12 cellular contexts compared by ENCODE assay signal in the genomic region with DNA sequence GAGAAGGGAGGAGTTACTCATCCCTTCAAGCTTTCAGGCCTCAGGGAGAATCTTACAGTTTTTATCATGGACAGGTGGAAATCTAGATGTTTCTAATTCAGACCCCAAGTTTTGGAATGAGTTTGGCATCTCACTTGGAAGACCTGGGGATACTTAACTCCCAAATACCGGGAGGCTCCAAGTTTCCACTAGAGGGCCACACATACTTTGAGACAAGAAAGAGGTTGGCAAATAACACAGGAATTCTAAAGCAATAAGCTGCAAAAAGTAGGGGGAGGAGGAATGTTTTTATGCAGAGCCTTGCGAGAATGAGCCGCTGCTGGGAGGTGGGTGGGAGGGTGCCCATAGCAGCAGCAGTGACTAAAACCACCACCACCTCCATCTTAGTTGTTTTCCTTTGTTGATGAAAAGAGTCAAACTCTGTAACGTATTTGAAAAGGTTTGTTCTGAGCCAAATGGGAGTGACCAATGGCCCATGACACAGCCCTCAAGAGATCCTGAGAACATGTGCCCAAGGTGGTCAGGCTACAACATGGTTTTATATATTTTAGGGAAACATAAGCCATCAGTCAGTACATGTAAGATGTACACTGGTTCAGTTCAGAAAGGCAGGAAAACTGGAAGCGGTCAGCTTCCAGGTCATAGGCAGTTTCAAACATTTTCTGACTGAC. TPM values are rescaled to one million over a fixed set of nuclear protein-coding genes. Genes with fewer than 3 reads are reported as not detected.
DNase-seq lines count a peak whose midpoint lies in the region; ATAC-seq, FAIRE-seq and TF ChIP-seq lines count a peak whose summit lies in the region.
"Had no signal": no experiment of that assay in that cellular context is flagged by ENCODE, and none has a peak within 500 bp of the region (broad histone marks: within the 10 kb centered on the region; RNA-seq: fewer than 3 reads in every experiment).

No MANE protein-coding gene starts in this region.

- H3K36me3 ChIP-seq in Caco-2 (ENCODE audit: control insufficient read depth, insufficient read depth, low read length) (no peaks in the 10 kb centered on the region), neural progenitor cell (no peaks in the 10 kb centered on the region)

- H3K27me3 Mint-ChIP-seq in Caco-2 (ENCODE audit: insufficient read depth, unreplicated experiment) (no peaks in the 10 kb centered on the region), neural progenitor cell (ENCODE audit: insufficient read depth, low read depth) (no peaks in the 10 kb centered on the region)
- H3K27me3 Mint-ChIP-seq: activated naive CD4-positive, alpha-beta T cell treated with anti-CD3 and anti-CD28 coated beads, Interleukin-2, amount 10 ng/mL, durations not matched to agents 7 days and 5 days had no signal

- H3K4me1 ChIP-seq in Caco-2 (peaks cover 9% of the 10 kb centered on the region), neural progenitor cell (no peaks in the 10 kb centered on the region)

- H3K4me2 ChIP-seq in neural progenitor cell, result no peak overlapping the region

- intact Hi-C loops in Caco-2 (cut with micrococcal nuclease; ENCODE audit: unreplicated experiment), result loop anchor here (1.0 kb wide), 2 partner anchors 12 to 18 kb away; no protein-coding TSS in a partner anchor

- H3K9me3 ChIP-seq in Caco-2 (no peaks in the 10 kb centered on the region), neural progenitor cell (ENCODE audit: low read depth) (no peaks in the 10 kb centered on the region)

- H3K9me3 Mint-ChIP-seq in Caco-2 (ENCODE audit: unreplicated experiment), result no peaks in the 10 kb centered on the region
- no peaks in the 10 kb centered on the region for H3K9me3 Mint-ChIP-seq in neural progenitor cell
- H3K9me3 Mint-ChIP-seq: activated naive CD4-positive, alpha-beta T cell treated with anti-CD3 and anti-CD28 coated beads, Interleukin-2, amount 10 ng/mL, durations not matched to agents 7 days and 5 days had no signal

- no peaks in the 10 kb centered on the region for H3K79me2 ChIP-seq in neural progenitor cell (ENCODE audit: low read depth)

- BruUV-seq in Caco-2 (replicated peaks; lab: Mats Ljungman, UMichigan), result no TSS peak

- H3K27ac ChIP-seq in neural progenitor cell, result no peak overlapping the region

- DNase-seq in Caco-2 (peak; percentile 48 to 56), M059J (ENCODE audit: low read depth) (peak; percentile 38), epithelial cell of proximal tubule (ENCODE audit: low read depth) (no peak), neural progenitor cell (ENCODE audit: low spot score) (peak; percentile 65), D721Med (ENCODE audit: insufficient read length, low spot score) (no peak), AML-193 (lab: John Stamatoyannopoulos, UW) (no peak)
- DNase-seq in activated CD8-positive, alpha-beta memory T cell treated with anti-CD3 and anti-CD28 coated beads for 24 hours, result no peak
- DNase-seq: activated naive CD4-positive, alpha-beta T cell treated with anti-CD3 and anti-CD28 coated beads, Interleukin-2, amount 10 ng/mL, durations not matched to agents 7 days and 5 days; SHP77 had no signal

- POLR2A ChIA-PET in Caco-2 (lab: Charles Lee), result no interaction called here

- CTCF ChIA-PET in Caco-2 (lab: Charles Lee), result interaction anchor here (0.6 to 2.0 kb wide), 14 partner anchors 9 to 232 kb away, joined by 3 to 16 read pairs (median 3); no protein-coding TSS in a partner anchor

- no peaks in the 10 kb centered on the region for H3K27me3 ChIP-seq in Caco-2 (replicated peaks; ENCODE audit: control insufficient read depth, insufficient read depth, low read length)
- no peaks in the 10 kb centered on the region for H3K27me3 ChIP-seq in neural progenitor cell

- no peak overlapping the region for H3K27ac Mint-ChIP-seq in Caco-2 (ENCODE audit: unreplicated experiment)
- H3K27ac Mint-ChIP-seq in neural progenitor cell, result no peak overlapping the region
- H3K27ac Mint-ChIP-seq: activated naive CD4-positive, alpha-beta T cell treated with anti-CD3 and anti-CD28 coated beads, Interleukin-2, amount 10 ng/mL, durations not matched to agents 7 days and 5 days had no signal

- no peaks in the 10 kb centered on the region for H3F3A ChIP-seq in neural progenitor cell (ENCODE audit: low read depth)

- H3K4me3 ChIP-seq in Caco-2 (ENCODE audit: low read depth, low read length) (no peak overlapping the region), epithelial cell of proximal tubule (ENCODE audit: low read depth, low read length) (no peak overlapping the region), neural progenitor cell (no peak overlapping the region)

- peaks cover 5% of the 10 kb centered on the region for H3K36me3 Mint-ChIP-seq in Caco-2 (ENCODE audit: insufficient read depth, unreplicated experiment)
- H3K36me3 Mint-ChIP-seq in neural progenitor cell, result no peaks in the 10 kb centered on the region
- H3K36me3 Mint-ChIP-seq: activated naive CD4-positive, alpha-beta T cell treated with anti-CD3 and anti-CD28 coated beads, Interleukin-2, amount 10 ng/mL, durations not matched to agents 7 days and 5 days had no signal

- peak overlapping the region; percentile 85 for H2AFZ ChIP-seq in neural progenitor cell (replicated peaks)

- H3K9ac ChIP-seq in neural progenitor cell, result no peak overlapping the region

- ATAC-seq in GM19328 (IDR thresholded peaks at IDR 0.05; ENCODE audit: unreplicated experiment), result no peak

- H3K4me3 Mint-ChIP-seq in Caco-2 (ENCODE audit: unreplicated experiment), result no peak overlapping the region
- peak overlapping the region; percentile 42 for H3K4me3 Mint-ChIP-seq in neural progenitor cell
- H3K4me3 Mint-ChIP-seq: activated naive CD4-positive, alpha-beta T cell treated with anti-CD3 and anti-CD28 coated beads, Interleukin-2, amount 10 ng/mL, durations not matched to agents 7 days and 5 days had no signal

- FAIRE-seq in D721Med (lab: Jason Lieb, UNC), result no peak
- FAIRE-seq: GM18507, islet of Langerhans had no signal

- TF ChIP-seq CTCF in Caco-2 (IDR thresholded peaks at IDR 0.05; ENCODE audit: insufficient read depth in 1 of 2, low read depth in 1 of 2, low read length in 1 of 2, severe bottlenecking in 1 of 2, unreplicated experiment in 1 of 2) (peak; percentile 38 to 74), epithelial cell of proximal tubule (conservative IDR thresholded peaks at IDR 0.05; ENCODE audit: low read depth, low read length) (peak; percentile 74), neural progenitor cell (IDR thresholded peaks at IDR 0.05) (peak; percentile 66), D721Med (IDR thresholded peaks at IDR 0.05; ENCODE audit: insufficient read depth, missing control alignments) (no peak)

- no peaks in the 10 kb centered on the region for H4K20me1 ChIP-seq in neural progenitor cell (ENCODE audit: low read depth)

- H3K4me1 Mint-ChIP-seq in Caco-2 (ENCODE audit: low read depth, unreplicated experiment) (peaks cover 6% of the 10 kb centered on the region), neural progenitor cell (no peaks in the 10 kb centered on the region)
- H3K4me1 Mint-ChIP-seq: activated naive CD4-positive, alpha-beta T cell treated with anti-CD3 and anti-CD28 coated beads, Interleukin-2, amount 10 ng/mL, durations not matched to agents 7 days and 5 days had no signal

RNA-seq across cellular contexts. Expression of a gene that starts 34.2 kb away (rescaled TPM):
- 1.2 and 1.5 TPM in 2 replicates for total RNA-seq in Caco-2 (2022)
- total RNA-seq in M059J (2014; rRNA removed; shearing (Covaris generic)), result 1.4 and 1.6 TPM in 2 replicates
- total RNA-seq in epithelial cell of proximal tubule, result 0.40 TPM in 1 of 2 replicates, not detected in the other
- 5.7 TPM in 1 of 2 replicates, not detected in the other for total RNA-seq in neural progenitor cell (ENCODE audit: low replicate concordance)

RNA-seq across cellular contexts. Expression of a gene that starts 54.4 kb away (rescaled TPM):
- total RNA-seq in Caco-2 (2022) (not detected in 2 replicates), epithelial cell of proximal tubule (not detected in 2 replicates), neural progenitor cell (ENCODE audit: low replicate concordance) (not detected in 2 replicates)
- not detected in 2 replicates for total RNA-seq in M059J (2014; rRNA removed; shearing (Covaris generic))

RNA-seq across cellular contexts. Expression of a gene that starts 55.7 kb away (rescaled TPM):
- total RNA-seq in Caco-2 (2022) (not detected in 2 replicates), epithelial cell of proximal tubule (0.14 and 0.81 TPM in 2 replicates), neural progenitor cell (ENCODE audit: low replicate concordance) (not detected in 2 replicates)
- total RNA-seq in M059J (2014; rRNA removed; shearing (Covaris generic)), result not detected in 2 replicates

Comparison
In these comparisons a context has a peak if more than half of its experiments do, and no peak if none do; other contexts are left out.
1. DNase-seq: peak in Caco-2 (2 of 2), M059J (single experiment) and neural progenitor cell (single experiment); none in epithelial cell of proximal tubule (single experiment), D721Med (single experiment), AML-193 (0 of 2) and activated CD8-positive, alpha-beta memory T cell treated with anti-CD3 and anti-CD28 coated beads for 24 hours (single experiment).